38 cellular contexts compared by ENCODE assay signal in genomic region chr1:179601093-179601492, GRCh38. TPM values are rescaled to one million over a fixed set of nuclear protein-coding genes. Genes with fewer than 3 reads are reported as not detected.
"Had no signal": no experiment of that assay in that cellular context is flagged by ENCODE, and none has a peak within 500 bp of the region (broad histone marks: within the 10 kb centered on the region; RNA-seq: fewer than 3 reads in every experiment).

No MANE protein-coding gene starts in this region.

- DNase-seq: Karpas-422, Kasumi-1, MG63, MM.1S, MV-4-11, NCI-H1048, NCI-H1092, NCI-H1092 treated with DMSO at 0.1 percent for 48 hours, NCI-H1105, NCI-H1105 treated with DMSO at 0.1 percent for 48 hours, NCI-H1417, NCI-H1417 treated with DMSO at 0.1 percent for 48 hours, NCI-H1436, NCI-H1436 treated with DMSO at 0.1 percent for 48 hours, NCI-H146, NCI-H1694, NCI-H1694 treated with DMSO at 0.1 percent for 48 hours, NCI-H187, NCI-H187 treated with DMSO at 0.1 percent for 48 hours, NCI-H1930, NCI-H2029, NCI-H2029 treated with DMSO at 0.1 percent for 48 hours, NCI-H2081, NCI-H2081 treated with DMSO at 0.1 percent for 48 hours, NCI-H2107, NCI-H2171, NCI-H2171 treated with DMSO at 0.1 percent for 48 hours, NCI-H2227 treated with DMSO at 0.1 percent for 48 hours, NCI-H226, NCI-H345, NCI-H446, NCI-H446 treated with DMSO at 0.1 percent for 48 hours, NCI-H510A, NCI-H510A treated with DMSO at 0.1 percent for 48 hours had no signal

- H3K4me3 ChIP-seq: MG63 had no signal

- H3K36me3 ChIP-seq: MG63 had no signal

RNA-seq across cellular contexts. Expression of gene TDRD5, which starts 9.5 kb away (rescaled TPM):
- total RNA-seq: LHCN-M2, M059J, MCF 10A had no signal

RNA-seq across cellular contexts. Expression of gene NPHS2, which starts 25.3 kb away (rescaled TPM):
- total RNA-seq: LHCN-M2, M059J, MCF 10A, NCI-H460 had no signal
